ENCODE assay signal across 21 cellular contexts in the genomic region with DNA sequence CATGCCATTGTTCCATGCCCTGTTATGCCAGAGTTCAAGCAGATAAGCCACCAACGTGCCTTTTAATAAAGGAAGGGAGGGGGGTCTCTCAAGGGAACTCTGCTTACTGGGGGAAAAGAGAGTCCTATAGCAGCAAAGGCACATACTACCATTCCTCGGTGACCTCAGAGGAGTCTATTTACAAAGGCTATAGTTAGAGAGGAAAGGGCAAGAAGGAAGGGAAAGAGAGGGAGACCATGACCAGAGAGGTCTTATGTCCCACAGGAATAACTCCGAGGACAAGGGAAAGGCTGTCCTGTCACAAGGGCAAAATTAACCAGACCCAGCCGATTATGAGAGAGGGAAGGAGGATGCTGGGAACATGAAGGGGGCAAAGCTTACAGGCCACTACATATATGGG. TPM values are rescaled to one million over a fixed set of nuclear protein-coding genes. Genes with fewer than 3 reads are reported as not detected.
A peak's percentile ranks its signal among the peaks of the same experiment; 100 is the strongest.
DNase-seq lines count a peak whose midpoint lies in the region; ATAC-seq and TF ChIP-seq lines count a peak whose summit lies in the region.
"Had no signal": no experiment of that assay in that cellular context is flagged by ENCODE, and none has a peak within 500 bp of the region (broad histone marks: within the 10 kb centered on the region; RNA-seq: fewer than 3 reads in every experiment).

No MANE protein-coding gene starts in this region.

- no peak for TF ChIP-seq POLR2A in gastroesophageal sphincter (IDR thresholded peaks at IDR 0.05)

- TF ChIP-seq CTCF in ascending aorta (IDR thresholded peaks at IDR 0.05) (no peak), gastroesophageal sphincter (IDR thresholded peaks at IDR 0.05) (no peak), thoracic aorta (IDR thresholded peaks at IDR 0.05) (no peak)

- H3K27ac ChIP-seq in ascending aorta (peak overlapping the region; percentile 51 to 76), gastroesophageal sphincter (peak overlapping the region in 3 of 4 donors; percentile 5 to 30 (median 22)), mesodermal cell (ENCODE audit: low read depth, low read length, severe bottlenecking) (peak overlapping the region; percentile 68), thoracic aorta (peak overlapping the region; percentile 51 to 62)
- H3K27ac ChIP-seq: hepatocyte, VCaP had no signal

- no peak for TF ChIP-seq EP300 in gastroesophageal sphincter (IDR thresholded peaks at IDR 0.05)

- H3K4me1 ChIP-seq in ascending aorta (peaks cover 10 to 22% of the 10 kb centered on the region in 2 donors), gastroesophageal sphincter (peaks cover 0 to 49% (median 8%) of the 10 kb centered on the region in 3 donors), mesodermal cell (ENCODE audit: control insufficient read depth, insufficient read depth, low read length, poor library complexity, severe bottlenecking) (peaks cover 10% of the 10 kb centered on the region), thoracic aorta (ENCODE audit: control insufficient read depth in 1 of 2, low read depth in 2 of 2) (peaks cover 23 to 35% of the 10 kb centered on the region in 2 donors)

- ATAC-seq in gastroesophageal sphincter (no peak), thoracic aorta (ENCODE audit: insufficient number of reproducible peaks, low FRiP score, low read depth) (no peak), HG03432 (IDR thresholded peaks at IDR 0.05; ENCODE audit: unreplicated experiment) (no peak), HG03442 (IDR thresholded peaks at IDR 0.05; ENCODE audit: unreplicated experiment) (no peak), HG02588 (IDR thresholded peaks at IDR 0.05; ENCODE audit: unreplicated experiment) (no peak)
- ATAC-seq: activated CD8-positive, alpha-beta T cell treated with anti-CD3 and anti-CD28 coated beads for 36 hours; activated T-cell treated with anti-CD3 and anti-CD28 coated beads, Interleukin-2, amount 50 U/mL, for 4 hours had no signal

- H3K36me3 ChIP-seq in ascending aorta (no peaks in the 10 kb centered on the region), gastroesophageal sphincter (no peaks in the 10 kb centered on the region), mesodermal cell (ENCODE audit: control insufficient read depth, insufficient read depth, low read length) (peaks cover 5% of the 10 kb centered on the region), thoracic aorta (no peaks in the 10 kb centered on the region)
- H3K36me3 ChIP-seq: stomach had no signal

- H3K4me3 ChIP-seq in ascending aorta, result no peak overlapping the region
- no peak overlapping the region for H3K4me3 ChIP-seq in gastroesophageal sphincter
- H3K4me3 ChIP-seq in mesodermal cell (ENCODE audit: extremely low read depth, insufficient read depth, low read length, poor library complexity, severe bottlenecking), result no peak overlapping the region
- H3K4me3 ChIP-seq in thoracic aorta, result no peak overlapping the region
- H3K4me3 ChIP-seq: hepatocyte, stomach had no signal

- WGBS in gastroesophageal sphincter (ENCODE audit: low coverage in 1 of 2), 2 donors, result 36 to 50% methylated on average over 2 to 4 of the region's 4 CpGs
- 88 to 90% methylated on average over 3 of the region's 4 CpGs for WGBS in mesodermal cell (ENCODE audit: insufficient coverage in 2 of 2), 2 experiments

- no peaks in the 10 kb centered on the region for H3K9me3 ChIP-seq in ascending aorta
- no peaks in the 10 kb centered on the region for H3K9me3 ChIP-seq in gastroesophageal sphincter
- no peaks in the 10 kb centered on the region for H3K9me3 ChIP-seq in mesodermal cell (ENCODE audit: control insufficient read depth, low read length)
- no peaks in the 10 kb centered on the region for H3K9me3 ChIP-seq in thoracic aorta
- H3K9me3 ChIP-seq: stomach had no signal

- intact Hi-C loops in ascending aorta (cut with DNase I), result loop anchor here (5.0 kb wide), 2 partner anchors 66 to 131 kb away; no protein-coding TSS in a partner anchor

- DNase-seq in ascending aorta (ENCODE audit: low spot score in 2 of 2), result no peak
- DNase-seq in thoracic aorta (ENCODE audit: low spot score), result no peak
- DNase-seq: activated CD8-positive, alpha-beta T cell treated with anti-CD3 and anti-CD28 coated beads for 36 hours; activated T-cell treated with anti-CD3 and anti-CD28 coated beads, Interleukin-2, amount 50 U/mL, for 4 hours; AML-193; central memory CD4-positive, alpha-beta T cell; effector CD4-positive, alpha-beta T cell; GOT3; islet precursor cell; NCI-H2029 treated with DMSO at 0.1 percent for 48 hours; NCI-H524 treated with DMSO at 0.1 percent for 48 hours; stimulated activated CD4-positive, alpha-beta T cell treated with anti-CD3 and anti-CD28 coated beads, Interleukin-2, amount 100 ng/mL, for 24 hours; stomach; T-helper 1 cell had no signal

- H3K27me3 ChIP-seq in ascending aorta, result no peaks in the 10 kb centered on the region
- H3K27me3 ChIP-seq in gastroesophageal sphincter, result no peaks in the 10 kb centered on the region
- H3K27me3 ChIP-seq in thoracic aorta (replicated peaks; ENCODE audit: insufficient read depth), result no peaks in the 10 kb centered on the region
- H3K27me3 ChIP-seq: hepatocyte, stomach had no signal

RNA-seq across cellular contexts. Expression of gene HIC1, which starts 51.4 kb away (rescaled TPM):
- total RNA-seq in ascending aorta (131 TPM), gastroesophageal sphincter (10 to 100 TPM; 32.8 to 56.2 (median 41.6) TPM), thoracic aorta (10 to 100 TPM; 38.3 to 53.9 TPM)
- 1.3 TPM for polyA plus RNA-seq in mesodermal cell (2013, experiment 1 of 2)
- polyA plus RNA-seq in mesodermal cell (2013, experiment 2 of 2), result 2.1 TPM
